Comparison of ENCODE assay signal across 16 cellular contexts in genomic region chr12:19166387-19166786, GRCh38. TPM values are rescaled to one million over a fixed set of nuclear protein-coding genes. Genes with fewer than 3 reads are reported as not detected.
A peak's percentile ranks its signal among the peaks of the same experiment; 100 is the strongest.
DNase-seq lines count a peak whose midpoint lies in the region; ATAC-seq and TF ChIP-seq lines count a peak whose summit lies in the region.
"Had no signal": no experiment of that assay in that cellular context is flagged by ENCODE, and none has a peak within 500 bp of the region (broad histone marks: within the 10 kb centered on the region; RNA-seq: fewer than 3 reads in every experiment).

No MANE protein-coding gene starts in this region.

- CTCF ChIA-PET in Calu3 (lab: Charles Lee): no interaction called here

- intact Hi-C loops in Calu3 (cut with micrococcal nuclease; ENCODE audit: unreplicated experiment): no loop called here
- intact Hi-C loops in left colon (cut with DNase I, micrococcal nuclease): no loop called here
- intact Hi-C loops in prostate gland (cut with DNase I): no loop called here

- no peaks in the 10 kb centered on the region for H3K27me3 Mint-ChIP-seq in Calu3 (ENCODE audit: unreplicated experiment)

- ATAC-seq in left colon: peak; percentile 50

- no peaks in the 10 kb centered on the region for H3K4me1 ChIP-seq in prostate gland (replicated peaks)

- H3K4me3 ChIP-seq in prostate gland: no peak overlapping the region

- no peaks in the 10 kb centered on the region for H3K27me3 ChIP-seq in prostate gland (replicated peaks; ENCODE audit: insufficient read depth)

- BruUV-seq in Calu3 (replicated peaks; lab: Mats Ljungman, UMichigan): no TSS peak

- DNase-seq in Calu3 (no peak), HT-29 (ENCODE audit: low spot score) (peak; percentile 5), left colon (no peak), prostate gland (ENCODE audit: low spot score) (peak; percentile 9), DMS 273 treated with DMSO at 0.1 percent for 48 hours (lab: John Stamatoyannopoulos, UW) (no peak), SHP77 treated with DMSO at 0.1 percent for 48 hours (lab: John Stamatoyannopoulos, UW) (no peak)
- no peak for DNase-seq in activated CD8-positive, alpha-beta memory T cell treated with anti-CD3 and anti-CD28 coated beads, Interleukin-2, amount 50 U/mL, for 4 hours
- DNase-seq: COR-L47, DMS53, NCI-H1048, NCI-H1436 treated with DMSO at 0.1 percent for 48 hours, NCI-H2081, NCI-H524, SIG-M5 had no signal

- TF ChIP-seq CTCF in Calu3 (IDR thresholded peaks at IDR 0.05; ENCODE audit: unreplicated experiment) (no peak), prostate gland (IDR thresholded peaks at IDR 0.05) (no peak)

- TF ChIP-seq POLR2A in prostate gland (IDR thresholded peaks at IDR 0.05): no peak

- H3K27ac ChIP-seq in prostate gland: peak overlapping the region in 1 of 2 donors; percentile 16
- H3K27ac ChIP-seq: C4-2B, KMS-11 had no signal

- H3K9me3 ChIP-seq in prostate gland: no peaks in the 10 kb centered on the region

- peaks cover 8% of the 10 kb centered on the region for H3K36me3 Mint-ChIP-seq in Calu3 (ENCODE audit: insufficient read depth, unreplicated experiment)

- no peaks in the 10 kb centered on the region for H3K36me3 ChIP-seq in prostate gland

- 27% methylated on average over 5 of the region's 5 CpGs for WGBS in prostate gland

- peak overlapping the region; percentile 75 for H3K27ac Mint-ChIP-seq in Calu3 (ENCODE audit: unreplicated experiment)

- peak overlapping the region; percentile 49 for H3K4me3 Mint-ChIP-seq in Calu3 (ENCODE audit: low read depth, unreplicated experiment)

- H3K4me1 Mint-ChIP-seq in Calu3 (ENCODE audit: low read depth, unreplicated experiment): peaks cover 48% of the 10 kb centered on the region

- no peaks in the 10 kb centered on the region for H3K9me3 Mint-ChIP-seq in Calu3 (ENCODE audit: low read depth, unreplicated experiment)

RNA-seq across cellular contexts. Expression of gene PLEKHA5, which starts 36.9 kb away (rescaled TPM):
- total RNA-seq in Calu3 (2022): 49.2 and 57.9 TPM in 2 replicates
- total RNA-seq in HT-29 (2014; rRNA removed; shearing (Covaris generic)): 15.8 and 19.9 TPM in 2 replicates
- 10 to 100 TPM; 33.1 to 36.8 TPM for total RNA-seq in left colon
- total RNA-seq in prostate gland: 10 to 100 TPM; 24.4 to 41.7 TPM

Comparison
In these comparisons a context has a peak if more than half of its experiments do, and no peak if none do; other contexts are left out.
1. DNase-seq: peak in HT-29 (single experiment) and prostate gland (single experiment); none in Calu3 (single experiment), left colon (0 of 2), DMS 273 treated with DMSO at 0.1 percent for 48 hours (single experiment), SHP77 treated with DMSO at 0.1 percent for 48 hours (single experiment) and activated CD8-positive, alpha-beta memory T cell treated with anti-CD3 and anti-CD28 coated beads, Interleukin-2, amount 50 U/mL, for 4 hours (single experiment).